In the genomic region with DNA sequence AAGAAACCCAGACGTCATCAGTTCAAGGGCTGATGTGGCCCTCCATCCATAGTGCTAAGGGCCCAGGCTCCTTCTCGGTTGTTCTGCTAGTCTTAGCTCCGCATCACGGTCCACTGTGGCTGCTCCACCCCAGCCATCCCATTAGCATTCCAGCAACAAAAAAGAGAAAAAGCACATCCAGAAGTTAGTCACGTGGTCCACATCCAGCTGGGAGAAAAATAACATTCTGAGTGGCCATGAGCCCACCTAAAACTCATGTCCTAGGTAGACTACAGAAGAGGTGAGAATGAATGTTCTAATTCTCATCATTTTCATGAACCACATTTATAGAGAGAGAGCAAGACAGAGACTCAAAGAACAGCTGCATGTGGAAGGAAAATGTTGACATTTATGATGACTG, we compare ENCODE assay signal across 1 cellular context.
TF ChIP-seq lines count a peak whose summit lies in the region.

No MANE protein-coding gene starts in this region.

TF ChIP-seq in HepG2, 621 proteins besides CTCF, POLR2A, EP300 and RAD21:
- TF ChIP-seq, protein P1, sequence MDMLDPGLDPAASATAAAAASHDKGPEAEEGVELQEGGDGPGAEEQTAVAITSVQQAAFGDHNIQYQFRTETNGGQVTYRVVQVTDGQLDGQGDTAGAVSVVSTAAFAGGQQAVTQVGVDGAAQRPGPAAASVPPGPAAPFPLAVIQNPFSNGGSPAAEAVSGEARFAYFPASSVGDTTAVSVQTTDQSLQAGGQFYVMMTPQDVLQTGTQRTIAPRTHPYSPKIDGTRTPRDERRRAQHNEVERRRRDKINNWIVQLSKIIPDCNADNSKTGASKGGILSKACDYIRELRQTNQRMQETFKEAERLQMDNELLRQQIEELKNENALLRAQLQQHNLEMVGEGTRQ (IDR thresholded peaks at IDR 0.05; ENCODE audit: low read depth, low read length), result peak; percentile 51; the same call in 1 of the 2 replicates
- TF ChIP-seq, protein P1 (CRISPR knock-in tag; IDR thresholded peaks at IDR 0.05; ENCODE audit: borderline replicate concordance), result no peak
- TF ChIP-seq RAD51 (IDR thresholded peaks at IDR 0.05; ENCODE audit: borderline replicate concordance) (peak; percentile 68; the same call in 1 of the 2 replicates), ZSCAN22 (CRISPR knock-in tag; IDR thresholded peaks at IDR 0.05) (no peak)
- TF ChIP-seq, protein P2, sequence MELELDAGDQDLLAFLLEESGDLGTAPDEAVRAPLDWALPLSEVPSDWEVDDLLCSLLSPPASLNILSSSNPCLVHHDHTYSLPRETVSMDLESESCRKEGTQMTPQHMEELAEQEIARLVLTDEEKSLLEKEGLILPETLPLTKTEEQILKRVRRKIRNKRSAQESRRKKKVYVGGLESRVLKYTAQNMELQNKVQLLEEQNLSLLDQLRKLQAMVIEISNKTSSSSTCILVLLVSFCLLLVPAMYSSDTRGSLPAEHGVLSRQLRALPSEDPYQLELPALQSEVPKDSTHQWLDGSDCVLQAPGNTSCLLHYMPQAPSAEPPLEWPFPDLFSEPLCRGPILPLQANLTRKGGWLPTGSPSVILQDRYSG (CRISPR knock-in tag; IDR thresholded peaks at IDR 0.05), result no peak
